In the genomic region with DNA sequence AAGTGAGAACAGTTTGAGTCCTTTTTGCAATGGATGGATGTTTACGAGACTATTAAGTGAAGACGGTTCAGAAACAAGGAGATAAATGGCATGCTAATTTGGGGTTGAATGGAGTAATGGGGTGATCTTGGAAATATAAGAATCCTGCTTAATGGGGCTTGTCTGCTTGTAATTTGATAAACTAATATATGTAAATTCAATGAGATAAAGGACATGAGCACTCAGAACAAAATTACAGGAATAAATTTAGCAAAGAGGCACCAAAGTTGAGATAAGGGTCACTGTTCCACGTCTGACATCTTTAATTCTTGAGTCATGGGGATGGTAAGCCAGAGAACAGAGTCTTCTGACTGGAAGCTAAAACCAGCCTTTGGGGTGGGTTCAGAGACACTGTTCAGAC, we compare ENCODE assay signal across 11 cellular contexts.
"Had no signal": no experiment of that assay in that cellular context is flagged by ENCODE, and none has a peak within 500 bp of the region (broad histone marks: within the 10 kb centered on the region; RNA-seq: fewer than 3 reads in every experiment).

No MANE protein-coding gene starts in this region.

- FAIRE-seq: islet of Langerhans had no signal

- H3K4me1 ChIP-seq: breast epithelium had no signal

- H3K36me3 Mint-ChIP-seq: natural killer cell treated with Interleukin-12 subunit alpha and Interleukin-12 subunit beta and Interleukin-15 and Interleukin-18, amount 100 ng/mL, for 72 hours had no signal

- H3K9me3 Mint-ChIP-seq: activated naive CD8-positive, alpha-beta T cell treated with anti-CD3 and anti-CD28 coated beads, Interleukin-2, amount 50 U/mL, for 24 hours; activated T-helper 1 cell treated with anti-CD3 and anti-CD28 coated beads, Interleukin-12 subunit alpha, Interleukin-12 subunit beta, Interleukin-2, Interleukin-4 antibody, amounts not matched to agents 30 ng/mL and 10 ng/mL and 1 ng/mL, durations not matched to agents 14 hours and 24 hours and 36 hours; natural killer cell treated with Interleukin-12 subunit alpha and Interleukin-12 subunit beta and Interleukin-15 and Interleukin-18, amount 100 ng/mL, for 72 hours; T-helper 2 cell treated with Interferon-gamma antibody and Interleukin-4, amounts not matched to agents 5 μg/mL and 100 μg/mL, for 36 hours had no signal

- H3K27ac ChIP-seq: breast epithelium, left ventricle myocardium inferior, tibial nerve had no signal

- H3K9me3 ChIP-seq: breast epithelium, left ventricle myocardium inferior, mucosa of descending colon had no signal

- H3K4me3 ChIP-seq: left ventricle myocardium inferior, lung, mucosa of descending colon, tibial nerve had no signal

- H3K36me3 ChIP-seq: breast epithelium, left ventricle myocardium inferior, tibial nerve had no signal

- H3K4me3 Mint-ChIP-seq: activated naive CD8-positive, alpha-beta T cell treated with anti-CD3 and anti-CD28 coated beads, Interleukin-2, amount 50 U/mL, for 24 hours; activated T-helper 1 cell treated with anti-CD3 and anti-CD28 coated beads, Interleukin-12 subunit alpha, Interleukin-12 subunit beta, Interleukin-2, Interleukin-4 antibody, amounts not matched to agents 30 ng/mL and 10 ng/mL and 1 ng/mL, durations not matched to agents 14 hours and 24 hours and 36 hours; endodermal cell; natural killer cell treated with Interleukin-12 subunit alpha and Interleukin-12 subunit beta and Interleukin-15 and Interleukin-18, amount 100 ng/mL, for 72 hours had no signal

- H3K27ac Mint-ChIP-seq: activated naive CD8-positive, alpha-beta T cell treated with anti-CD3 and anti-CD28 coated beads, Interleukin-2, amount 50 U/mL, for 24 hours; activated T-helper 1 cell treated with anti-CD3 and anti-CD28 coated beads, Interleukin-12 subunit alpha, Interleukin-12 subunit beta, Interleukin-2, Interleukin-4 antibody, amounts not matched to agents 30 ng/mL and 10 ng/mL and 1 ng/mL, durations not matched to agents 14 hours and 24 hours and 36 hours; endodermal cell; natural killer cell treated with Interleukin-12 subunit alpha and Interleukin-12 subunit beta and Interleukin-15 and Interleukin-18, amount 100 ng/mL, for 72 hours; T-helper 2 cell treated with Interferon-gamma antibody and Interleukin-4, amounts not matched to agents 5 μg/mL and 100 μg/mL, for 36 hours had no signal
